21 cellular contexts compared by ENCODE assay signal in the genomic region with DNA sequence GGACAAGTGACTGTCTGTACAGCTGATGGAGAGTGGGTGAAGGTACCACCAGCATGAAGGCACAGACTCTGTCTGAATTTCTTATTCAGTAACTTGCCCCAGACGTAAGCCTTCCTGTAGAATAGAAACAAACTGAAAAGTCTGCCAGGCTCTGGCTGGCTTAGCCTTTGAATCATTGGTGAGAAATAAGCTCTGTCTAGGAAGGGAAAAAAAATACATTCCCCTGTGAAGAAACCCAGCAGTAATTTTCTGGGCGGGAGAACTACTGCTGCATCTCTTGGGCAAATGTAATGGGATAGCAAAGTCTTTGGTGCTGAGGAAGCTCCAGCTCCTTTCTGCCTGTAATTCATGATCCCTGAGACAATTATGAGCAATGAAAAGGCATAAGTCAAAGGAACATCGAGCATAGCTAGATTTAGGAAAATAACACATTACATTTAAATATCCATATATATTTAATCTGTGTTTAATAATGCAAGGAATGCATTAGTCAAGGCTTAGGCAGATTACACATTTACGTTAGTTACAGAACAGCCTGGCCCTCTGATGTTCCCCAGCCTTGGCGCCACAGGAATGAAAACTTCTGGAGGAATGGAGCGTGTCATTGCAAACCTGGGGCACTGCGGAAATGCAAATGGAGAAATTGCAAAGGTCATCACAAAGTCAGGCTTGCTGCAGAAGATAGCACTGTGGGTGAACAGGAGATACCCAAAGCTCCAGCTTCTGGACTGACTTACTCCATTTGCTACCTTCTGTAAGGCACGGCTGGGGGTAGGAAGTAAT.
DNase-seq lines count a peak whose midpoint lies in the region; ATAC-seq, FAIRE-seq and TF ChIP-seq lines count a peak whose summit lies in the region.
"Had no signal": no experiment of that assay in that cellular context is flagged by ENCODE, and none has a peak within 500 bp of the region (broad histone marks: within the 10 kb centered on the region; RNA-seq: fewer than 3 reads in every experiment).

No MANE protein-coding gene starts in this region.

- intact Hi-C loops in K562 (cut with micrococcal nuclease): no loop called here

- WGBS in K562 (ENCODE audit: insufficient coverage, low coverage, missing lambda C conversion rate): 1% methylated on average over 8 of the region's 8 CpGs

- H3K79me2 ChIP-seq in K562 (ENCODE audit: control insufficient read depth, insufficient read depth, low read length) (no peaks in the 10 kb centered on the region), MM.1S (ENCODE audit: low read length) (no peaks in the 10 kb centered on the region)

- TF ChIP-seq POLR2A in K562 (conservative IDR thresholded peaks at IDR 0.05): no peak
- TF ChIP-seq POLR2A in Peyer's patch (IDR thresholded peaks at IDR 0.05): no peak

- no peak overlapping the region for H3K4me3 ChIP-seq in K562
- no peak overlapping the region for H3K4me3 ChIP-seq in foreskin fibroblast (ENCODE audit: low read depth in 1 of 2, low read length in 2 of 2)
- no peak overlapping the region for H3K4me3 ChIP-seq in skeletal muscle satellite cell (ENCODE audit: low read length)
- no peak overlapping the region for H3K4me3 ChIP-seq in Peyer's patch
- H3K4me3 ChIP-seq in MM.1S (ENCODE audit: low read length): no peak overlapping the region
- H3K4me3 ChIP-seq: adrenal gland, coronary artery, lung, neural progenitor cell had no signal

- CTCF ChIA-PET in K562 (lab: Yijun Ruan, JAX; ENCODE audit: low intra/inter-chr PET ratio): no interaction called here

- no TSS peak for BruUV-seq in K562 (replicated peaks; lab: Mats Ljungman, UMichigan)

- H3K27me3 ChIP-seq in K562 (ENCODE audit: control insufficient read depth in 2 of 2, insufficient read depth in 2 of 2, low read length in 2 of 2) (no peaks in the 10 kb centered on the region), skeletal muscle satellite cell (ENCODE audit: control insufficient read depth, insufficient read depth, low read length) (no peaks in the 10 kb centered on the region), Peyer's patch (no peaks in the 10 kb centered on the region), MM.1S (replicated peaks; ENCODE audit: insufficient read depth, low read length) (no peaks in the 10 kb centered on the region)
- H3K27me3 ChIP-seq: adrenal gland, neural progenitor cell had no signal

- H3K9me2 ChIP-seq in MM.1S (replicated peaks; ENCODE audit: insufficient read depth, low read length): no peaks in the 10 kb centered on the region

- FAIRE-seq in K562 (lab: Jason Lieb, UNC): no peak

- no peak for TF ChIP-seq EP300 in K562 (IDR thresholded peaks at IDR 0.05; ENCODE audit: low read length)

- TF ChIP-seq RAD21 in K562 (CRISPR knock-in tag; conservative IDR thresholded peaks at IDR 0.05 in 1 of 2, IDR thresholded peaks at IDR 0.05 in 1 of 2): no peak

- H3K9ac ChIP-seq in K562 (ENCODE audit: insufficient read depth in 1 of 2, low read depth in 2 of 2, low read length in 2 of 2) (no peak overlapping the region), skeletal muscle satellite cell (ENCODE audit: low read depth, low read length) (peak overlapping the region; percentile 49), MM.1S (ENCODE audit: low read length) (no peak overlapping the region)
- H3K9ac ChIP-seq: neural progenitor cell had no signal

- H3K9me1 ChIP-seq in K562 (ENCODE audit: control insufficient read depth, insufficient read depth, low read length): no peaks in the 10 kb centered on the region

- TF ChIP-seq CTCF in K562 (IDR thresholded peaks at IDR 0.05 in 2 of 3, conservative IDR thresholded peaks at IDR 0.05 in 1 of 3; ENCODE audit: insufficient read depth in 2 of 3, low read depth in 1 of 3, low read length in 3 of 3) (no peak), foreskin fibroblast (IDR thresholded peaks at IDR 0.05; ENCODE audit: low read depth, low read length) (no peak), Peyer's patch (IDR thresholded peaks at IDR 0.05) (no peak), MM.1S (IDR thresholded peaks at IDR 0.05; ENCODE audit: low read length) (no peak)

- no peak for ATAC-seq in K562
- ATAC-seq: activated T-cell treated with anti-CD3 and anti-CD28 coated beads, Interleukin-2, amount 50 U/mL, for 4 hours; sciatic nerve; stimulated activated naive CD8-positive, alpha-beta T cell treated with anti-CD3 and anti-CD28 coated beads, Interleukin-15, Interleukin-2, amounts not matched to agents 100 U/mL and 50 U/mL, for 24 hours had no signal

- H2AFZ ChIP-seq in K562 (ENCODE audit: low read depth, low read length) (no peak overlapping the region), MM.1S (ENCODE audit: low read length) (no peak overlapping the region)
- H2AFZ ChIP-seq: neural progenitor cell had no signal

- H3K4me1 ChIP-seq in K562 (replicated peaks in 1 of 2; ENCODE audit: control insufficient read depth in 2 of 2, insufficient read depth in 2 of 2, low read length in 2 of 2) (no peaks in the 10 kb centered on the region), skeletal muscle satellite cell (ENCODE audit: control insufficient read depth, insufficient read depth, low read length) (peaks cover 38% of the 10 kb centered on the region), Peyer's patch (peaks cover 0 to 4% (median 0%) of the 10 kb centered on the region in 4 donors), MM.1S (ENCODE audit: low read length) (no peaks in the 10 kb centered on the region)
- H3K4me1 ChIP-seq: adrenal gland had no signal

- no peak overlapping the region for H3K4me2 ChIP-seq in K562 (ENCODE audit: insufficient read depth, low read length)
- peak overlapping the region; percentile 56 for H3K4me2 ChIP-seq in skeletal muscle satellite cell (ENCODE audit: low read length)
- no peak overlapping the region for H3K4me2 ChIP-seq in MM.1S (ENCODE audit: low read depth, low read length)
- H3K4me2 ChIP-seq: neural progenitor cell had no signal

- H3F3A ChIP-seq in MM.1S (ENCODE audit: insufficient read depth, low read length): no peaks in the 10 kb centered on the region

- POLR2A ChIA-PET in K562 (lab: Yijun Ruan, JAX): no interaction called here

- H3K27ac ChIP-seq in K562 (ENCODE audit: extremely low read depth, low read depth, low read length) (no peak overlapping the region), Peyer's patch (no peak overlapping the region), MM.1S (ENCODE audit: low read length) (no peak overlapping the region)
- H3K27ac ChIP-seq: adrenal gland, coronary artery, neural progenitor cell had no signal

- DNase-seq in HCEC 1CT (peak; percentile 73), K562 (ENCODE audit: extremely low read depth in 1 of 4, low spot score in 3 of 4) (no peak), foreskin fibroblast (peak; percentile 34 to 59), Peyer's patch (no peak), MM.1S (no peak), iPS-NIHi7 (ENCODE audit: extremely low spot score) (no peak)
- no peak for DNase-seq in stimulated activated CD4-positive, alpha-beta T cell treated with anti-CD3 and anti-CD28 coated beads, Interleukin-15, amount 100 ng/mL, for 24 hours
- DNase-seq: activated CD4-positive, alpha-beta T cell treated with anti-CD3 and anti-CD28 coated beads, Interleukin-2, amount 50 U/mL, for 1 hour; activated T-cell treated with anti-CD3 and anti-CD28 coated beads, Interleukin-2, amount 50 U/mL, for 4 hours; adrenal gland; DMS79 treated with DMSO at 0.1 percent for 48 hours; erythroblast; NCI-H1105 treated with DMSO at 0.1 percent for 48 hours; NCI-H2171 treated with DMSO at 0.1 percent for 48 hours; Right ventricle myocardium superior; stimulated activated naive CD8-positive, alpha-beta T cell treated with anti-CD3 and anti-CD28 coated beads, Interleukin-15, Interleukin-2, amounts not matched to agents 100 U/mL and 50 U/mL, for 24 hours had no signal

- H3K9me3 ChIP-seq in K562 (replicated peaks; ENCODE audit: control insufficient read depth, insufficient read depth, low read depth, low read length): no peaks in the 10 kb centered on the region
- H3K9me3 ChIP-seq in skeletal muscle satellite cell (replicated peaks; ENCODE audit: low read length): no peaks in the 10 kb centered on the region
- H3K9me3 ChIP-seq in Peyer's patch: no peaks in the 10 kb centered on the region
- no peaks in the 10 kb centered on the region for H3K9me3 ChIP-seq in MM.1S (replicated peaks; ENCODE audit: insufficient read depth, low read length)
- H3K9me3 ChIP-seq: adrenal gland had no signal

- in situ Hi-C loops in K562 (cut with MboI): no loop called here

- H4K20me1 ChIP-seq in K562 (replicated peaks; ENCODE audit: control insufficient read depth, insufficient read depth, low read length) (no peaks in the 10 kb centered on the region), MM.1S (ENCODE audit: insufficient read depth, low read length) (no peaks in the 10 kb centered on the region)

- no peaks in the 10 kb centered on the region for H3K36me3 ChIP-seq in K562 (ENCODE audit: control insufficient read depth, insufficient read depth, low read length)
- H3K36me3 ChIP-seq in skeletal muscle satellite cell (ENCODE audit: insufficient read depth, low read length): no peaks in the 10 kb centered on the region
- H3K36me3 ChIP-seq in Peyer's patch: no peaks in the 10 kb centered on the region
- H3K36me3 ChIP-seq in MM.1S (replicated peaks; ENCODE audit: insufficient read depth, low read length): no peaks in the 10 kb centered on the region
- H3K36me3 ChIP-seq: adrenal gland, neural progenitor cell had no signal

TF ChIP-seq in K562, 482 proteins besides CTCF, POLR2A, EP300 and RAD21 (continues in another document):
- TF ChIP-seq ZNF311 (CRISPR knock-in tag; IDR thresholded peaks at IDR 0.05) (no peak), ZNF316 (IDR thresholded peaks at IDR 0.05) (peak; percentile 22; the same call in 1 of the 2 replicates)
- TF ChIP-seq, protein P1, sequence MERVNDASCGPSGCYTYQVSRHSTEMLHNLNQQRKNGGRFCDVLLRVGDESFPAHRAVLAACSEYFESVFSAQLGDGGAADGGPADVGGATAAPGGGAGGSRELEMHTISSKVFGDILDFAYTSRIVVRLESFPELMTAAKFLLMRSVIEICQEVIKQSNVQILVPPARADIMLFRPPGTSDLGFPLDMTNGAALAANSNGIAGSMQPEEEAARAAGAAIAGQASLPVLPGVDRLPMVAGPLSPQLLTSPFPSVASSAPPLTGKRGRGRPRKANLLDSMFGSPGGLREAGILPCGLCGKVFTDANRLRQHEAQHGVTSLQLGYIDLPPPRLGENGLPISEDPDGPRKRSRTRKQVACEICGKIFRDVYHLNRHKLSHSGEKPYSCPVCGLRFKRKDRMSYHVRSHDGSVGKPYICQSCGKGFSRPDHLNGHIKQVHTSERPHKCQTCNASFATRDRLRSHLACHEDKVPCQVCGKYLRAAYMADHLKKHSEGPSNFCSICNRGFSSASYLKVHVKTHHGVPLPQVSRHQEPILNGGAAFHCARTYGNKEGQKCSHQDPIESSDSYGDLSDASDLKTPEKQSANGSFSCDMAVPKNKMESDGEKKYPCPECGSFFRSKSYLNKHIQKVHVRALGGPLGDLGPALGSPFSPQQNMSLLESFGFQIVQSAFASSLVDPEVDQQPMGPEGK (CRISPR knock-in tag; IDR thresholded peaks at IDR 0.05; ENCODE audit: borderline replicate concordance): no peak

Comparison
In these comparisons a context has a peak if more than half of its experiments do, and no peak if none do; other contexts are left out.
1. DNase-seq: peak in HCEC 1CT (single experiment) and foreskin fibroblast (2 of 2); none in K562 (0 of 4), Peyer's patch (0 of 3), stimulated activated CD4-positive, alpha-beta T cell treated with anti-CD3 and anti-CD28 coated beads, Interleukin-15, amount 100 ng/mL, for 24 hours (single experiment), MM.1S (single experiment) and iPS-NIHi7 (single experiment).